In genomic region chr12:91382081-91382543, GRCh38 we compare ENCODE assay signal across 8 cellular contexts.
A peak's percentile ranks its signal among the peaks of the same experiment; 100 is the strongest.
DNase-seq lines count a peak whose midpoint lies in the region; ATAC-seq lines count a peak whose summit lies in the region.

No MANE protein-coding gene starts in this region.

- DNase-seq in NCI-H2081 (lab: John Stamatoyannopoulos, UW) (peak; percentile 76 to 77), NCI-H2081 treated with DMSO at 0.1 percent for 48 hours (lab: John Stamatoyannopoulos, UW) (no peak), NCI-H345 treated with DMSO at 0.1 percent for 48 hours (lab: John Stamatoyannopoulos, UW; ENCODE audit: unreplicated experiment) (peak; percentile 60), cerebellum (ENCODE audit: low spot score) (peak; percentile 56), kidney tubule cell (ENCODE audit: low spot score) (peak; percentile 75)
- DNase-seq in stimulated activated CD4-positive, alpha-beta T cell treated with anti-CD3 and anti-CD28 coated beads, Interleukin-1b, Interleukin-23, amount 100 ng/mL, for 1 hour (ENCODE audit: low read depth in 2 of 2) = peak; percentile 73 to 82

- ATAC-seq in HG03139 (IDR thresholded peaks at IDR 0.05; ENCODE audit: unreplicated experiment) = peak; percentile 68
- peak; percentile 41 to 73 for ATAC-seq in activated CD4-positive, CD25-positive, alpha-beta regulatory T cell treated with anti-CD3 and anti-CD28 coated beads, Interleukin-2, amount 50 U/mL, for 24 hours
